ENCODE assay signal across 25 cellular contexts in genomic region chr19:41422456-41422855, GRCh38. TPM values are rescaled to one million over a fixed set of nuclear protein-coding genes. Genes with fewer than 3 reads are reported as not detected.
"Had no signal": no experiment of that assay in that cellular context is flagged by ENCODE, and none has a peak within 500 bp of the region (broad histone marks: within the 10 kb centered on the region; RNA-seq: fewer than 3 reads in every experiment).

No MANE protein-coding gene starts in this region.

- DNase-seq: effector memory CD8-positive, alpha-beta T cell; esophagus squamous epithelium; foreskin fibroblast; glutamatergic neuron; immature natural killer cell; left cardiac atrium; mesendoderm; naive B cell; ovary; sigmoid colon; stimulated activated CD4-positive, alpha-beta T cell treated with anti-CD3 and anti-CD28 coated beads, Interleukin-2, amount 100 ng/mL, for 24 hours; stimulated activated CD4-positive, alpha-beta T cell treated with anti-CD3 and anti-CD28 coated beads, Interleukin-4, amount 100 ng/mL, for 4 hours; stimulated activated naive CD4-positive, alpha-beta T cell; stomach; substantia nigra; trophoblast cell had no signal

- H3K27me3 Mint-ChIP-seq: effector memory CD8-positive, alpha-beta T cell; naive B cell had no signal

- H3K9me3 ChIP-seq: esophagus squamous epithelium, gastroesophageal sphincter, ovary, right atrium auricular region, sigmoid colon, stomach had no signal

- ATAC-seq: effector memory CD8-positive, alpha-beta T cell; gastroesophageal sphincter; left cardiac atrium had no signal

- H3K4me3 ChIP-seq: esophagus squamous epithelium, gastroesophageal sphincter, ovary, right atrium auricular region, sigmoid colon, skin epidermis, stomach had no signal

- H3K27me3 ChIP-seq: esophagus squamous epithelium, gastroesophageal sphincter, ovary, right atrium auricular region, sigmoid colon, stomach had no signal

- H3K27ac ChIP-seq: gastroesophageal sphincter, ovary, right atrium auricular region, sigmoid colon had no signal

- H3K4me3 Mint-ChIP-seq: effector memory CD8-positive, alpha-beta T cell; nephron had no signal

- H3K36me3 ChIP-seq: ovary had no signal

- H3K27ac Mint-ChIP-seq: immature natural killer cell, naive B cell, nephron had no signal

- H3K9me3 Mint-ChIP-seq: effector memory CD8-positive, alpha-beta T cell; immature natural killer cell; naive B cell; nephron had no signal

RNA-seq across cellular contexts. Expression of gene ERICH4, which starts 20.5 kb away (rescaled TPM):
- total RNA-seq: epithelial cell of proximal tubule, esophagus squamous epithelium, gastroesophageal sphincter, left cardiac atrium, liver, lung microvascular endothelial cell, ovary, posterior vena cava, right atrium auricular region, sigmoid colon, stomach, urinary bladder had no signal
